In genomic region chr7:158488225-158488889, GRCh38 we compare ENCODE assay signal across 1 cellular context.
TF ChIP-seq lines count a peak whose summit lies in the region.

No MANE protein-coding gene starts in this region.

TF ChIP-seq in GM23338, 12 proteins besides CTCF, POLR2A, EP300 and RAD21 (continued from another document):
- TF ChIP-seq REST (IDR thresholded peaks at IDR 0.05; ENCODE audit: unreplicated experiment) (no peak), ETS1 (IDR thresholded peaks at IDR 0.05) (no peak), EZH2phosphoT487 (IDR thresholded peaks at IDR 0.05; ENCODE audit: unreplicated experiment) (no peak), JUNB (IDR thresholded peaks at IDR 0.05; ENCODE audit: unreplicated experiment) (no peak), ZNF462 (CRISPR knock-in tag; IDR thresholded peaks at IDR 0.05) (no peak), STAT1 (IDR thresholded peaks at IDR 0.05; ENCODE audit: unreplicated experiment) (no peak), ZNF114 (CRISPR knock-in tag; IDR thresholded peaks at IDR 0.05) (no peak), NANOG (IDR thresholded peaks at IDR 0.05; ENCODE audit: borderline replicate concordance) (no peak)
